8 cellular contexts compared by ENCODE assay signal in the genomic region with DNA sequence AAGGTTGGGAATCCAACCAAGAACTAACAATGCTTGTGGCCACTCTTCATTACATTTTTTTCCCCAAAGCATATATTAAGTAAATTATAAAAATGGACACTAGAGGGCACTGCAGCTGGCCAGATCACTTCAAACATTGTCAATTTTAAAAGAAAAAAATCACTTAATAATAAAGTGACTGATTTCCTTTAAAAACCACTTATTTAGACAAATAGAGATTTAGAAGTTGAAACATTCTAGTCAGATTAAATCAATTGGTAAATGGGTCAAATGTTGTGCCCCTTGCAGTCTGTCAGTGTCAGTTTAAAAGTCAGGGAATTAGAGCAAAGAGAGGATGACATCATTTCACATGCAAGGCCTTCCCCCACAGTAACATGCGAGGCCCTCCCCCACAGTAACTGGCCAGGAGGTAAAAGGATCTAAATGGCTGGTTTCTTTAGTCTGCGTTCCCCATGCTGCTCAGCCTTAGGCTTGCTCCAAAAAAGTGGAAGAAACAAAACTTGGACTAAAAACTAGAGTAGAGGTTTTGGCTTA.
DNase-seq lines count a peak whose midpoint lies in the region; ATAC-seq and TF ChIP-seq lines count a peak whose summit lies in the region.

No MANE protein-coding gene starts in this region.

- H3K4me1 ChIP-seq in KMS-11 (ENCODE audit: low read depth, poor library complexity, severe bottlenecking) (peaks cover 29% of the 10 kb centered on the region), Peyer's patch (peaks cover 0 to 15% (median 0%) of the 10 kb centered on the region in 4 donors)

- TF ChIP-seq POLR2A in Peyer's patch (IDR thresholded peaks at IDR 0.05) (no peak), GM18505 (IDR thresholded peaks at IDR 0.05; ENCODE audit: borderline replicate concordance, extremely low read depth, insufficient read depth, insufficient read length) (no peak)

- H3K4me3 ChIP-seq in KMS-11 (IDR thresholded peaks at IDR 0.05; ENCODE audit: insufficient read depth, low read depth, low read length) (no peak overlapping the region), Peyer's patch (no peak overlapping the region)

- ATAC-seq in HG03457 (IDR thresholded peaks at IDR 0.05; ENCODE audit: unreplicated experiment) (no peak), GM18505 (IDR thresholded peaks at IDR 0.05; ENCODE audit: unreplicated experiment) (no peak)
- no peak for ATAC-seq in stimulated activated naive B cell treated with anti-CD40 and anti-IgM and Interleukin-4, amounts not matched to agents 10 μg/mL and 1 μg/mL and 100 μg/mL, for 72 hours (replicated peaks)

- H3K9me3 ChIP-seq in Peyer's patch, result no peaks in the 10 kb centered on the region

- peaks cover 78% of the 10 kb centered on the region for H3K4me1 Mint-ChIP-seq in endothelial cell (ENCODE audit: unreplicated experiment)
- H3K4me1 Mint-ChIP-seq in neural crest cell, result peaks cover 33% of the 10 kb centered on the region
- H3K4me1 Mint-ChIP-seq in stimulated activated naive B cell treated with anti-CD40 and anti-IgM and Interleukin-4, amounts not matched to agents 10 μg/mL and 1 μg/mL and 100 μg/mL, for 72 hours, result peaks cover 12 to 23% of the 10 kb centered on the region in 2 donors

- H3K79me2 ChIP-seq in KMS-11 (ENCODE audit: insufficient read depth, low read depth), result no peaks in the 10 kb centered on the region

- TF ChIP-seq CTCF in KMS-11 (conservative IDR thresholded peaks at IDR 0.05; ENCODE audit: low read depth, low read length) (peak; percentile 94), Peyer's patch (IDR thresholded peaks at IDR 0.05) (peak; percentile 41 to 83 (median 70)), endothelial cell (IDR thresholded peaks at IDR 0.05; ENCODE audit: unreplicated experiment) (peak; percentile 95), neural crest cell (conservative IDR thresholded peaks at IDR 0.05) (peak; percentile 92)

- H3K9ac ChIP-seq in KMS-11, result no peak overlapping the region

- no peaks in the 10 kb centered on the region for H3K27me3 Mint-ChIP-seq in endothelial cell (ENCODE audit: unreplicated experiment)
- H3K27me3 Mint-ChIP-seq in neural crest cell (ENCODE audit: low read depth), result peaks cover 9% of the 10 kb centered on the region
- no peaks in the 10 kb centered on the region for H3K27me3 Mint-ChIP-seq in stimulated activated naive B cell treated with anti-CD40 and anti-IgM and Interleukin-4, amounts not matched to agents 10 μg/mL and 1 μg/mL and 100 μg/mL, for 72 hours

- H3K27ac Mint-ChIP-seq in endothelial cell (ENCODE audit: unreplicated experiment) (peak overlapping the region; percentile 82), neural crest cell (ENCODE audit: unreplicated experiment) (no peak overlapping the region)
- H3K27ac Mint-ChIP-seq in stimulated activated naive B cell treated with anti-CD40 and anti-IgM and Interleukin-4, amounts not matched to agents 10 μg/mL and 1 μg/mL and 100 μg/mL, for 72 hours, result no peak overlapping the region

- H3K4me2 ChIP-seq in KMS-11, result peak overlapping the region; percentile 4; the same call in 1 of the 2 replicates

- no peak overlapping the region for H3K4me3 Mint-ChIP-seq in endothelial cell (ENCODE audit: unreplicated experiment)
- no peak overlapping the region for H3K4me3 Mint-ChIP-seq in neural crest cell
- no peak overlapping the region for H3K4me3 Mint-ChIP-seq in stimulated activated naive B cell treated with anti-CD40 and anti-IgM and Interleukin-4, amounts not matched to agents 10 μg/mL and 1 μg/mL and 100 μg/mL, for 72 hours

- H4K20me1 ChIP-seq in KMS-11 (ENCODE audit: insufficient read depth), result no peaks in the 10 kb centered on the region

- H3K27me3 ChIP-seq in KMS-11 (ENCODE audit: insufficient read depth, low read depth) (no peaks in the 10 kb centered on the region), Peyer's patch (no peaks in the 10 kb centered on the region)

- DNase-seq in DMS153 treated with DMSO at 0.1 percent for 48 hours (lab: John Stamatoyannopoulos, UW; ENCODE audit: unreplicated experiment), result peak; percentile 55
- no peak for DNase-seq in Peyer's patch
- peak; percentile 33 for DNase-seq in endothelial cell (ENCODE audit: low spot score)
- no peak for DNase-seq in neural crest cell (ENCODE audit: low read depth, low spot score)
- DNase-seq in stimulated activated naive B cell treated with anti-CD40 and anti-IgM and Interleukin-4, amounts not matched to agents 10 μg/mL and 1 μg/mL and 100 μg/mL, for 72 hours, result no peak

- H3K36me3 Mint-ChIP-seq in endothelial cell (ENCODE audit: low read depth, unreplicated experiment) (no peaks in the 10 kb centered on the region), neural crest cell (ENCODE audit: low read depth) (no peaks in the 10 kb centered on the region)
- peaks cover 4 to 5% of the 10 kb centered on the region in 2 donors for H3K36me3 Mint-ChIP-seq in stimulated activated naive B cell treated with anti-CD40 and anti-IgM and Interleukin-4, amounts not matched to agents 10 μg/mL and 1 μg/mL and 100 μg/mL, for 72 hours

- H3K27ac ChIP-seq in KMS-11 (no peak overlapping the region), Peyer's patch (no peak overlapping the region)

- no peak overlapping the region for H2AFZ ChIP-seq in KMS-11 (ENCODE audit: low read depth)

- no peaks in the 10 kb centered on the region for H3K9me3 Mint-ChIP-seq in endothelial cell (ENCODE audit: unreplicated experiment)
- H3K9me3 Mint-ChIP-seq in neural crest cell, result no peaks in the 10 kb centered on the region
- no peaks in the 10 kb centered on the region for H3K9me3 Mint-ChIP-seq in stimulated activated naive B cell treated with anti-CD40 and anti-IgM and Interleukin-4, amounts not matched to agents 10 μg/mL and 1 μg/mL and 100 μg/mL, for 72 hours

- H3K36me3 ChIP-seq in KMS-11 (ENCODE audit: insufficient read depth) (no peaks in the 10 kb centered on the region), Peyer's patch (no peaks in the 10 kb centered on the region)

Comparison
In these comparisons a context has a peak if more than half of its experiments do, and no peak if none do; other contexts are left out.
1. DNase-seq: peak in DMS153 treated with DMSO at 0.1 percent for 48 hours (single experiment) and endothelial cell (single experiment); none in Peyer's patch (0 of 3), neural crest cell (single experiment) and stimulated activated naive B cell treated with anti-CD40 and anti-IgM and Interleukin-4, amounts not matched to agents 10 μg/mL and 1 μg/mL and 100 μg/mL, for 72 hours (single experiment).
2. Peak in every context shown above with its lines, with median percentiles within 50 percentile points of each other: CTCF ChIP-seq.